9 cellular contexts compared by ENCODE assay signal in the genomic region with DNA sequence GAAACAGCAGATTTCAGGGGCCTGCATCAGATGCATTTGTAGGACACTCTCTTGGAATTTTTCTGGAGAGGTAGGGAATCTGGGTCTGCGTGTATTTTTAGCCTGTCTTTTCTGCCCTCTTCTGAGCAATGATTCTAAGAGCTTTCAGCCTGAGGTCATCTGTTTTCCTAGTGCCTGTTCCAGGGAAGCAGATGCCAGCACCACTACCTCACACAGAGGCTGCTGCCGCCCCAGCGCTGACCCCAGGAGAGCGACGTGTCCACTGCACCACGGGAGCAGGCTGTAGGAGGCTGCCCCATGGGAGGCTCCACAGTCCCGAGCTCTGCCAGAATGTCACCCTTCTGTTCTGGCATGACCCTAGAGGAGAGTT.
DNase-seq lines count a peak whose midpoint lies in the region; ATAC-seq and TF ChIP-seq lines count a peak whose summit lies in the region.
"Had no signal": no experiment of that assay in that cellular context is flagged by ENCODE, and none has a peak within 500 bp of the region (broad histone marks: within the 10 kb centered on the region; RNA-seq: fewer than 3 reads in every experiment).

No MANE protein-coding gene starts in this region.

- no TSS peak for BruUV-seq in IMR-90 (replicated peaks; lab: Mats Ljungman, UMichigan)

- no peak overlapping the region for H3K9ac ChIP-seq in IMR-90 (ENCODE audit: low read depth, low read length)

- no peak overlapping the region for H2BK20ac ChIP-seq in IMR-90 (ENCODE audit: low read depth, low read length)

- no peaks in the 10 kb centered on the region for H3K4me1 Mint-ChIP-seq in stimulated activated naive CD8-positive, alpha-beta T cell treated with anti-CD3 and anti-CD28 coated beads, Interleukin-15, amount 100 ng/mL, for 72 hours

- no peak overlapping the region for H2AK5ac ChIP-seq in IMR-90 (ENCODE audit: low read depth, low read length)

- no peak overlapping the region for H3K23ac ChIP-seq in IMR-90 (ENCODE audit: low read depth, low read length)

- TF ChIP-seq CTCF in IMR-90 (conservative IDR thresholded peaks at IDR 0.05; ENCODE audit: low read depth, low read length), result no peak
- TF ChIP-seq CTCF in vagina (IDR thresholded peaks at IDR 0.05), result no peak
- no peak for TF ChIP-seq CTCF in GM20000 (IDR thresholded peaks at IDR 0.05; ENCODE audit: extremely low read depth, missing control alignments)

- ATAC-seq in IMR-90 (ENCODE audit: low read depth), result peak; percentile 90
- ATAC-seq in stimulated activated naive CD8-positive, alpha-beta T cell treated with anti-CD3 and anti-CD28 coated beads, Interleukin-15, amount 100 ng/mL, for 72 hours, result no peak

- H4K20me1 ChIP-seq in IMR-90 (ENCODE audit: insufficient read depth, low read length), result no peaks in the 10 kb centered on the region

- no peaks in the 10 kb centered on the region for H3K27me3 Mint-ChIP-seq in stimulated activated naive CD8-positive, alpha-beta T cell treated with anti-CD3 and anti-CD28 coated beads, Interleukin-15, amount 100 ng/mL, for 72 hours

- whole genome bisulfite sequencing in IMR-90 (ENCODE audit: extremely low coverage in 2 of 2, insufficient read length in 1 of 2), 2 experiments, result no CpG with 5 or more reads among the region's 7 CpGs

- H3K9me3 ChIP-seq in IMR-90 (ENCODE audit: control insufficient read depth, insufficient read depth, low read length), result peaks cover 5% of the 10 kb centered on the region
- H3K9me3 ChIP-seq in vagina, result no peaks in the 10 kb centered on the region
- H3K9me3 ChIP-seq: ovary had no signal

- CTCF ChIA-PET in IMR-90 (lab: Yijun Ruan, JAX), result no interaction called here

- H3K9me3 Mint-ChIP-seq in stimulated activated naive CD8-positive, alpha-beta T cell treated with anti-CD3 and anti-CD28 coated beads, Interleukin-15, amount 100 ng/mL, for 72 hours, result no peaks in the 10 kb centered on the region

- H2BK120ac ChIP-seq in IMR-90 (ENCODE audit: low read depth, low read length), result peak overlapping the region; percentile 56; the same call in 1 of the 2 replicates

- no peaks in the 10 kb centered on the region for H3K9me1 ChIP-seq in IMR-90 (ENCODE audit: insufficient read depth, low read length)

- peak overlapping the region; percentile 33 for H2AK9ac ChIP-seq in IMR-90 (replicated peaks; ENCODE audit: low read depth, low read length, poor library complexity)

- no peak overlapping the region for H3K14ac ChIP-seq in IMR-90 (replicated peaks; ENCODE audit: low read depth, low read length)

- H4K8ac ChIP-seq in IMR-90 (ENCODE audit: low read depth in 2 of 2, low read length in 2 of 2), result peak overlapping the region in 1 of 2 experiments; percentile 62; a peak in 1 of 4 replicates

- DNase-seq in IMR-90 (peak; percentile 80), dedifferentiated amniotic fluid mesenchymal stem cell (ENCODE audit: extremely low spot score) (peak; percentile 89), lung microvascular endothelial cell (ENCODE audit: low read depth in 2 of 2) (peak; percentile 10 to 42), vagina (ENCODE audit: extremely low spot score in 2 of 2) (peak in 1 of 2 donors; percentile 79), GM20000 (ENCODE audit: low spot score) (no peak)
- no peak for DNase-seq in activated T-cell treated with anti-CD3 and anti-CD28 coated beads, Interleukin-2, amount 50 U/mL, for 1 hour
- no peak for DNase-seq in stimulated activated naive CD8-positive, alpha-beta T cell treated with anti-CD3 and anti-CD28 coated beads, Interleukin-15, amount 100 ng/mL, for 72 hours
- DNase-seq: activated naive CD4-positive, alpha-beta T cell; ovary had no signal

- no peak overlapping the region for H3K4ac ChIP-seq in IMR-90 (ENCODE audit: low read depth, low read length)

- POLR2A ChIA-PET in IMR-90 (lab: Charles Lee; ENCODE audit: unreplicated experiment), result no interaction called here

- peak overlapping the region; percentile 48 for H4K91ac ChIP-seq in IMR-90 (ENCODE audit: insufficient read depth, low read depth, low read length)

- no peaks in the 10 kb centered on the region for H3K27me3 ChIP-seq in IMR-90 (ENCODE audit: control insufficient read depth, insufficient read depth, low read length)
- H3K27me3 ChIP-seq in vagina, result no peaks in the 10 kb centered on the region
- H3K27me3 ChIP-seq: ovary had no signal

- peak overlapping the region; percentile 27; the same call in 1 of the 2 replicates for H3K27ac ChIP-seq in IMR-90 (ENCODE audit: insufficient read depth, low read length)
- H3K27ac ChIP-seq in vagina, result peak overlapping the region; percentile 19
- H3K27ac ChIP-seq: ovary had no signal

- H2BK5ac ChIP-seq in IMR-90 (ENCODE audit: low read depth, low read length, poor library complexity, severe bottlenecking), result peak overlapping the region; percentile 67

- peak overlapping the region; percentile 8; the same call in 1 of the 2 replicates for H4K5ac ChIP-seq in IMR-90 (ENCODE audit: low read depth, low read length)

- H3K56ac ChIP-seq in IMR-90 (ENCODE audit: extremely low read depth, insufficient read depth, low read length), result no peak overlapping the region

- no peak for TF ChIP-seq POLR2A in IMR-90 (IDR thresholded peaks at IDR 0.05; ENCODE audit: low read depth, low read length)
- TF ChIP-seq POLR2A in vagina (IDR thresholded peaks at IDR 0.05), result no peak

- H3K18ac ChIP-seq in IMR-90 (ENCODE audit: low read depth, low read length), result peak overlapping the region; percentile 3; the same call in 1 of the 2 replicates

- no peak overlapping the region for H3K27ac Mint-ChIP-seq in stimulated activated naive CD8-positive, alpha-beta T cell treated with anti-CD3 and anti-CD28 coated beads, Interleukin-15, amount 100 ng/mL, for 72 hours

- H2AFZ ChIP-seq in IMR-90 (replicated peaks; ENCODE audit: low read length, poor library complexity), result peak overlapping the region; percentile 69

- dilution Hi-C loops in IMR-90 (cut with HindIII; ENCODE audit: low sequenced_read_pairs, unreplicated experiment), result no loop called here

- H3K4me2 ChIP-seq in IMR-90 (ENCODE audit: low read depth, low read length), result 0 out of 2 replicates have a peak overlapping the region, but pooled peaks have one; percentile 24

- H3K4me3 ChIP-seq in IMR-90 (ENCODE audit: insufficient read depth, low read depth, low read length) (no peak overlapping the region), vagina (no peak overlapping the region)
- H3K4me3 ChIP-seq: ovary had no signal

- no peaks in the 10 kb centered on the region for H3K36me3 ChIP-seq in IMR-90 (ENCODE audit: control insufficient read depth, insufficient read depth, low read length)
- H3K36me3 ChIP-seq in vagina, result no peaks in the 10 kb centered on the region
- H3K36me3 ChIP-seq: ovary had no signal

- no peak for TF ChIP-seq RAD21 in IMR-90 (IDR thresholded peaks at IDR 0.05; ENCODE audit: low read length)

- no peak overlapping the region for H3K4me3 Mint-ChIP-seq in stimulated activated naive CD8-positive, alpha-beta T cell treated with anti-CD3 and anti-CD28 coated beads, Interleukin-15, amount 100 ng/mL, for 72 hours

- H3K79me1 ChIP-seq in IMR-90 (ENCODE audit: low read depth in 1 of 2, low read length in 2 of 2), result no peaks in the 10 kb centered on the region

- H3K4me1 ChIP-seq in IMR-90 (ENCODE audit: control insufficient read depth, insufficient read depth, low read length) (peaks cover 9% of the 10 kb centered on the region), vagina (peaks cover 13% of the 10 kb centered on the region)

- no peak overlapping the region for H2BK15ac ChIP-seq in IMR-90 (ENCODE audit: low read depth, low read length)

- intact Hi-C loops in IMR-90 (cut with micrococcal nuclease) (no loop called here), vagina (cut with DNase I) (no loop called here)

- in situ Hi-C loops in IMR-90 (cut with MboI; ENCODE audit: low sequenced_read_pairs), result no loop called here

TF ChIP-seq in IMR-90, 13 proteins besides CTCF, POLR2A, EP300 and RAD21:
- TF ChIP-seq CEBPB (IDR thresholded peaks at IDR 0.05; ENCODE audit: low read depth, low read length) (no peak), USF2 (IDR thresholded peaks at IDR 0.05; ENCODE audit: low read depth, low read length) (no peak), NFE2L2 (IDR thresholded peaks at IDR 0.05; ENCODE audit: low read depth, low read length) (no peak), RFX5 (IDR thresholded peaks at IDR 0.05; ENCODE audit: low read depth, low read length) (no peak), FOS (IDR thresholded peaks at IDR 0.05; ENCODE audit: low read depth, low read length) (no peak), MAFK (IDR thresholded peaks at IDR 0.05; ENCODE audit: low read depth, low read length) (no peak), RCOR1 (IDR thresholded peaks at IDR 0.05; ENCODE audit: insufficient replicate concordance, low read length) (no peak), BHLHE40 (IDR thresholded peaks at IDR 0.05; ENCODE audit: low read depth, low read length) (no peak), MAZ (IDR thresholded peaks at IDR 0.05; ENCODE audit: borderline replicate concordance, low read depth, low read length) (no peak)

Comparison
In these comparisons a context has a peak if more than half of its experiments do, and no peak if none do; other contexts are left out.
1. DNase-seq: peak in IMR-90 (single experiment), dedifferentiated amniotic fluid mesenchymal stem cell (single experiment) and lung microvascular endothelial cell (2 of 2); none in activated T-cell treated with anti-CD3 and anti-CD28 coated beads, Interleukin-2, amount 50 U/mL, for 1 hour (single experiment), GM20000 (single experiment) and stimulated activated naive CD8-positive, alpha-beta T cell treated with anti-CD3 and anti-CD28 coated beads, Interleukin-15, amount 100 ng/mL, for 72 hours (0 of 2).